ENCODE assay signal across 8 cellular contexts in genomic region chr6:44268095-44268628, GRCh38. TPM values are rescaled to one million over a fixed set of nuclear protein-coding genes. Genes with fewer than 3 reads are reported as not detected.
DNase-seq lines count a peak whose midpoint lies in the region; ATAC-seq, FAIRE-seq and TF ChIP-seq lines count a peak whose summit lies in the region.

No MANE protein-coding gene starts in this region.

- DNase-seq in D721Med (ENCODE audit: insufficient read length, low spot score), result no peak
- peak; percentile 66 for DNase-seq in RPMI8226
- DNase-seq in adrenal gland, result peak in 6 of 7 donors; percentile 43 to 85 (median 62)
- peak; percentile 61 to 67 for DNase-seq in stimulated activated CD4-positive, alpha-beta T cell treated with anti-CD3 and anti-CD28 coated beads, Interleukin-2, amount 100 ng/mL, for 48 hours

- FAIRE-seq in D721Med (lab: Jason Lieb, UNC), result no peak

- H3K36me3 ChIP-seq in HUES6 (ENCODE audit: control insufficient read depth, insufficient read depth, low read length) (no peaks in the 10 kb centered on the region), adrenal gland (replicated peaks in 1 of 2) (no peaks in the 10 kb centered on the region), iPS-18a (ENCODE audit: control insufficient read depth, low read depth, low read length) (no peaks in the 10 kb centered on the region)

- H3K27me3 ChIP-seq in HUES6 (ENCODE audit: control insufficient read depth, insufficient read depth, low read length) (peaks cover 43% of the 10 kb centered on the region), adrenal gland (peaks cover 11% of the 10 kb centered on the region), iPS-18a (ENCODE audit: control insufficient read depth, insufficient read depth, low read length) (peaks cover 12% of the 10 kb centered on the region)

- H3K4me1 ChIP-seq in HUES6 (ENCODE audit: control insufficient read depth, insufficient read depth, low read length), result peaks cover 35% of the 10 kb centered on the region
- H3K4me1 ChIP-seq in adrenal gland (replicated peaks in 1 of 2), result peaks cover 18 to 19% of the 10 kb centered on the region in 2 donors
- peaks cover 36% of the 10 kb centered on the region for H3K4me1 ChIP-seq in iPS-18a (ENCODE audit: control insufficient read depth, low read depth, low read length)

- TF ChIP-seq POLR2A in adrenal gland (IDR thresholded peaks at IDR 0.05), result no peak

- no peak for ATAC-seq in GM18511 (IDR thresholded peaks at IDR 0.05; ENCODE audit: unreplicated experiment)
- no peak for ATAC-seq in HG03342 (IDR thresholded peaks at IDR 0.05; ENCODE audit: unreplicated experiment)

- H3K27ac ChIP-seq in HUES6 (ENCODE audit: low read depth, low read length), result no peak overlapping the region
- H3K27ac ChIP-seq in adrenal gland, result no peak overlapping the region
- H3K27ac ChIP-seq in iPS-18a (ENCODE audit: low read length), result no peak overlapping the region

- H3K4me3 ChIP-seq in HUES6 (ENCODE audit: low read depth, low read length) (peak overlapping the region; percentile 5; the same call in 1 of the 2 replicates), adrenal gland (no peak overlapping the region), iPS-18a (ENCODE audit: low read length) (peak overlapping the region; percentile 21)

- WGBS in adrenal gland, 4 donors, result 12 to 22% (median 21%) methylated on average over 4 to 5 of the region's 5 CpGs

- H3K9ac ChIP-seq in HUES6 (ENCODE audit: low read length) (no peak overlapping the region), iPS-18a (ENCODE audit: low read length) (no peak overlapping the region)

- intact Hi-C loops in adrenal gland (cut with DNase I), result loop anchor here in 1 of 2 donors (2.0 kb wide), 1 partner anchor 71 kb away; no protein-coding TSS in a partner anchor

- no peaks in the 10 kb centered on the region for H3K9me3 ChIP-seq in HUES6 (ENCODE audit: control insufficient read depth, insufficient read depth, low read depth, low read length)
- no peaks in the 10 kb centered on the region for H3K9me3 ChIP-seq in adrenal gland (replicated peaks in 1 of 3)
- H3K9me3 ChIP-seq in iPS-18a (ENCODE audit: control insufficient read depth, low read depth, low read length), result no peaks in the 10 kb centered on the region

- peak; percentile 95 for TF ChIP-seq CTCF in D721Med (IDR thresholded peaks at IDR 0.05; ENCODE audit: insufficient read depth, missing control alignments)
- peak; percentile 83 to 94 (median 87) for TF ChIP-seq CTCF in adrenal gland (IDR thresholded peaks at IDR 0.05)

RNA-seq across cellular contexts. Expression of gene TMEM151B, which starts 2.1 kb away (rescaled TPM):
- total RNA-seq in adrenal gland, result 1 to 10 TPM in 2 of 8 donors, under 1 TPM in 4, not detected in 2; 0.07 to 3.3 (median 0.41) TPM
- polyA plus RNA-seq in adrenal gland, result 1 to 10 TPM in 2 of 3 donors, under 1 TPM in 1; 0.88 to 3.9 (median 1.2) TPM

RNA-seq across cellular contexts. Expression of gene NFKBIE, which starts 2.8 kb away (rescaled TPM):
- 10 to 100 TPM in 5 of 8 donors, 1 to 10 TPM in 3; 4.8 to 31.2 (median 10.5) TPM for total RNA-seq in adrenal gland
- polyA plus RNA-seq in adrenal gland, result 10 to 100 TPM in 2 of 3 donors, 1 to 10 TPM in 1; 5.8 to 17.0 (median 10.5) TPM

RNA-seq across cellular contexts. Expression of gene SLC35B2, which starts 10.8 kb away (rescaled TPM):
- total RNA-seq in adrenal gland, result 10 to 100 TPM; 48.5 to 79.8 (median 63.5) TPM
- 10 to 100 TPM; 12.7 to 37.5 (median 19.3) TPM for polyA plus RNA-seq in adrenal gland

RNA-seq across cellular contexts. Expression of gene HSP90AB1, which starts 21.3 kb away (rescaled TPM):
- 1,000 to 10,000 TPM in 3 of 8 donors, 100 to 1,000 TPM in 5; 692 to 1,293 (median 857) TPM for total RNA-seq in adrenal gland
- polyA plus RNA-seq in adrenal gland, result 1,000 to 10,000 TPM in 1 of 3 donors, 100 to 1,000 TPM in 2; 275 to 2,249 (median 420) TPM

RNA-seq across cellular contexts. Expression of gene SLC29A1, which starts 44.8 kb away (rescaled TPM):
- 100 to 1,000 TPM; 104 to 356 (median 186) TPM for total RNA-seq in adrenal gland
- 100 to 1,000 TPM in 2 of 3 donors, 10 to 100 TPM in 1; 51.9 to 113 (median 108) TPM for polyA plus RNA-seq in adrenal gland

Comparison
In these comparisons a context has a peak if more than half of its experiments do, and no peak if none do; other contexts are left out.
1. H3K4me3 ChIP-seq: peak in HUES6 (single experiment) and iPS-18a (single experiment); none in adrenal gland (0 of 4).